Comparison of ENCODE assay signal across 33 cellular contexts in genomic region chr12:99544457-99544856, GRCh38.
"Had no signal": no experiment of that assay in that cellular context is flagged by ENCODE, and none has a peak within 500 bp of the region (broad histone marks: within the 10 kb centered on the region; RNA-seq: fewer than 3 reads in every experiment).

No MANE protein-coding gene starts in this region.

- H3K4me1 Mint-ChIP-seq: activated CD4-positive, alpha-beta T cell treated with anti-CD3 and anti-CD28 coated beads, Interleukin-2, amount 10 ng/mL, durations not matched to agents 7 days and 5 days; activated CD8-positive, alpha-beta memory T cell treated with anti-CD3 and anti-CD28 coated beads, Interleukin-2, amount 10 ng/mL, durations not matched to agents 7 days and 5 days; activated naive CD4-positive, alpha-beta T cell treated with anti-CD3 and anti-CD28 coated beads, Interleukin-2, amount 50 U/mL, for 24 hours; activated naive CD8-positive, alpha-beta T cell treated with anti-CD3 and anti-CD28 coated beads for 36 hours; activated naive CD8-positive, alpha-beta T cell treated with anti-CD3 and anti-CD28 coated beads, Interleukin-2, amount 50 U/mL, for 24 hours; T-helper 17 cell had no signal

- H3K27me3 Mint-ChIP-seq: activated CD4-positive, alpha-beta T cell treated with anti-CD3 and anti-CD28 coated beads, Interleukin-2, amount 10 ng/mL, durations not matched to agents 7 days and 5 days; activated CD8-positive, alpha-beta memory T cell treated with anti-CD3 and anti-CD28 coated beads, Interleukin-2, amount 10 ng/mL, durations not matched to agents 7 days and 5 days; activated CD8-positive, alpha-beta T cell treated with anti-CD3 and anti-CD28 coated beads for 36 hours; activated naive CD4-positive, alpha-beta T cell treated with anti-CD3 and anti-CD28 coated beads, Interleukin-2, amount 50 U/mL, for 24 hours; activated naive CD8-positive, alpha-beta T cell treated with anti-CD3 and anti-CD28 coated beads for 36 hours; activated naive CD8-positive, alpha-beta T cell treated with anti-CD3 and anti-CD28 coated beads, Interleukin-2, amount 50 U/mL, for 24 hours; effector memory CD8-positive, alpha-beta T cell; T-helper 17 cell had no signal

- H3K36me3 ChIP-seq: adrenal gland, esophagus muscularis mucosa, gastrocnemius medialis, heart left ventricle had no signal

- H3K36me3 Mint-ChIP-seq: activated CD8-positive, alpha-beta memory T cell treated with anti-CD3 and anti-CD28 coated beads, Interleukin-2, amount 10 ng/mL, durations not matched to agents 7 days and 5 days; activated naive CD4-positive, alpha-beta T cell treated with anti-CD3 and anti-CD28 coated beads, Interleukin-2, amount 50 U/mL, for 24 hours; activated naive CD8-positive, alpha-beta T cell treated with anti-CD3 and anti-CD28 coated beads for 36 hours had no signal

- H3K27ac Mint-ChIP-seq: activated CD4-positive, alpha-beta T cell treated with anti-CD3 and anti-CD28 coated beads, Interleukin-2, amount 10 ng/mL, durations not matched to agents 7 days and 5 days; activated CD8-positive, alpha-beta memory T cell treated with anti-CD3 and anti-CD28 coated beads, Interleukin-2, amount 10 ng/mL, durations not matched to agents 7 days and 5 days; activated CD8-positive, alpha-beta T cell treated with anti-CD3 and anti-CD28 coated beads for 36 hours; activated naive CD4-positive, alpha-beta T cell treated with anti-CD3 and anti-CD28 coated beads for 36 hours; activated naive CD4-positive, alpha-beta T cell treated with anti-CD3 and anti-CD28 coated beads, Interleukin-2, amount 50 U/mL, for 24 hours; activated naive CD8-positive, alpha-beta T cell treated with anti-CD3 and anti-CD28 coated beads for 36 hours; activated naive CD8-positive, alpha-beta T cell treated with anti-CD3 and anti-CD28 coated beads, Interleukin-2, amount 50 U/mL, for 24 hours; activated T-helper 1 cell treated with anti-CD3 and anti-CD28 coated beads, Interleukin-12 subunit alpha, Interleukin-12 subunit beta, Interleukin-2, Interleukin-4 antibody, amounts not matched to agents 30 ng/mL and 10 ng/mL and 1 ng/mL, durations not matched to agents 14 hours and 24 hours and 36 hours; activated T-helper 2 cell treated with anti-CD3 and anti-CD28 coated beads, Interferon-gamma antibody, Interleukin-2, Interleukin-4, amounts not matched to agents 10 μg/mL and 5 μg/mL and 100 μg/mL, durations not matched to agents 14 hours and 24 hours and 36 hours; effector memory CD8-positive, alpha-beta T cell; T-helper 17 cell; T-helper 2 cell treated with Interferon-gamma antibody and Interleukin-4, amounts not matched to agents 5 μg/mL and 100 μg/mL, for 36 hours had no signal

- H3K9me3 Mint-ChIP-seq: activated CD4-positive, alpha-beta T cell treated with anti-CD3 and anti-CD28 coated beads, Interleukin-2, amount 10 ng/mL, durations not matched to agents 7 days and 5 days; activated T-helper 2 cell treated with anti-CD3 and anti-CD28 coated beads, Interferon-gamma antibody, Interleukin-2, Interleukin-4, amounts not matched to agents 10 μg/mL and 5 μg/mL and 100 μg/mL, durations not matched to agents 14 hours and 24 hours and 36 hours had no signal

- H3K4me3 Mint-ChIP-seq: activated CD4-positive, alpha-beta T cell treated with anti-CD3 and anti-CD28 coated beads, Interleukin-2, amount 10 ng/mL, durations not matched to agents 7 days and 5 days; activated CD8-positive, alpha-beta memory T cell treated with anti-CD3 and anti-CD28 coated beads, Interleukin-2, amount 10 ng/mL, durations not matched to agents 7 days and 5 days; activated CD8-positive, alpha-beta T cell treated with anti-CD3 and anti-CD28 coated beads for 36 hours; activated naive CD4-positive, alpha-beta T cell treated with anti-CD3 and anti-CD28 coated beads for 36 hours; activated naive CD4-positive, alpha-beta T cell treated with anti-CD3 and anti-CD28 coated beads, Interleukin-2, amount 50 U/mL, for 24 hours; activated naive CD8-positive, alpha-beta T cell treated with anti-CD3 and anti-CD28 coated beads for 36 hours; activated naive CD8-positive, alpha-beta T cell treated with anti-CD3 and anti-CD28 coated beads, Interleukin-2, amount 50 U/mL, for 24 hours; activated T-helper 1 cell treated with anti-CD3 and anti-CD28 coated beads, Interleukin-12 subunit alpha, Interleukin-12 subunit beta, Interleukin-2, Interleukin-4 antibody, amounts not matched to agents 30 ng/mL and 10 ng/mL and 1 ng/mL, durations not matched to agents 14 hours and 24 hours and 36 hours; effector memory CD8-positive, alpha-beta T cell; T-helper 17 cell; T-helper 2 cell treated with Interferon-gamma antibody and Interleukin-4, amounts not matched to agents 5 μg/mL and 100 μg/mL, for 36 hours had no signal

- H3K27ac ChIP-seq: adrenal gland, body of pancreas, esophagus muscularis mucosa, foreskin keratinocyte, gastrocnemius medialis, heart left ventricle had no signal

- ATAC-seq: activated CD8-positive, alpha-beta memory T cell treated with anti-CD3 and anti-CD28 coated beads, Interleukin-2, amount 10 ng/mL, durations not matched to agents 7 days and 5 days; activated CD8-positive, alpha-beta T cell treated with anti-CD3 and anti-CD28 coated beads for 36 hours; activated naive CD8-positive, alpha-beta T cell treated with anti-CD3 and anti-CD28 coated beads, Interleukin-2, amount 50 U/mL, for 24 hours; body of pancreas; effector memory CD8-positive, alpha-beta T cell; foreskin keratinocyte; gastrocnemius medialis; heart left ventricle; T-helper 17 cell had no signal

- H3K27me3 ChIP-seq: adrenal gland, body of pancreas, esophagus muscularis mucosa, foreskin keratinocyte, gastrocnemius medialis, heart left ventricle had no signal

- H3K4me1 ChIP-seq: adrenal gland, body of pancreas, esophagus muscularis mucosa, foreskin keratinocyte, gastrocnemius medialis, heart left ventricle had no signal

- H3K9me3 ChIP-seq: adrenal gland, body of pancreas, gastrocnemius medialis had no signal

- DNase-seq: activated CD4-positive, alpha-beta T cell treated with anti-CD3 and anti-CD28 coated beads for 1 hour; activated CD4-positive, alpha-beta T cell treated with anti-CD3 and anti-CD28 coated beads for 4 hours; activated CD4-positive, alpha-beta T cell treated with anti-CD3 and anti-CD28 coated beads, Interleukin-2, amount 10 ng/mL, durations not matched to agents 7 days and 5 days; activated CD4-positive, alpha-beta T cell treated with anti-CD3 and anti-CD28 coated beads, Interleukin-2, amount 50 U/mL, for 48 hours; activated CD8-positive, alpha-beta memory T cell treated with anti-CD3 and anti-CD28 coated beads, Interleukin-2, amount 10 ng/mL, durations not matched to agents 7 days and 5 days; activated CD8-positive, alpha-beta memory T cell treated with anti-CD3 and anti-CD28 coated beads, Interleukin-2, amount 50 U/mL, for 4 hours; activated CD8-positive, alpha-beta T cell treated with anti-CD3 and anti-CD28 coated beads for 36 hours; activated effector memory CD4-positive, alpha-beta T cell treated with anti-CD3 and anti-CD28 coated beads, Interleukin-2, amount 50 U/mL, for 16 hours; activated naive CD4-positive, alpha-beta T cell treated with anti-CD3 and anti-CD28 coated beads for 36 hours; activated naive CD8-positive, alpha-beta T cell treated with anti-CD3 and anti-CD28 coated beads for 36 hours; activated naive CD8-positive, alpha-beta T cell treated with anti-CD3 and anti-CD28 coated beads, Interleukin-2, amount 50 U/mL, for 24 hours; activated T-cell treated with anti-CD3 and anti-CD28 coated beads, Interleukin-2, amount 50 U/mL, for 1 hour; activated T-cell treated with anti-CD3 and anti-CD28 coated beads, Interleukin-2, amount 50 U/mL, for 48 hours; adrenal gland; amygdala; aorta; body of pancreas; cortex of kidney; dermis blood vessel endothelial cell; effector CD4-positive, alpha-beta T cell; effector memory CD8-positive, alpha-beta T cell; erythroblast; foreskin keratinocyte; gastrocnemius medialis; glutamatergic neuron; heart left ventricle; T-helper 1 cell; T-helper 17 cell had no signal

- H3K4me3 ChIP-seq: adrenal gland, body of pancreas, esophagus muscularis mucosa, gastrocnemius medialis, heart left ventricle had no signal
